ENCODE assay signal across 27 cellular contexts in genomic region chr6:65852369-65852852, GRCh38.
"Had no signal": no experiment of that assay in that cellular context is flagged by ENCODE, and none has a peak within 500 bp of the region (broad histone marks: within the 10 kb centered on the region; RNA-seq: fewer than 3 reads in every experiment).

No MANE protein-coding gene starts in this region.

- H3K4me3 ChIP-seq: colonic mucosa, coronary artery, dorsolateral prefrontal cortex, esophagus muscularis mucosa, esophagus squamous epithelium, gastrocnemius medialis, gastroesophageal sphincter, heart left ventricle, heart right ventricle had no signal

- H3K36me3 ChIP-seq: colonic mucosa, esophagus muscularis mucosa, esophagus squamous epithelium, gastrocnemius medialis, gastroesophageal sphincter, heart left ventricle had no signal

- FAIRE-seq: colon, endometrium, frontal cortex had no signal

- H3K4me1 ChIP-seq: colonic mucosa, esophagus muscularis mucosa, esophagus squamous epithelium, foreskin keratinocyte, gastrocnemius medialis, gastroesophageal sphincter, heart left ventricle, heart right ventricle had no signal

- H3K27me3 ChIP-seq: colonic mucosa, dorsolateral prefrontal cortex, esophagus muscularis mucosa, esophagus squamous epithelium, foreskin keratinocyte, gastrocnemius medialis, gastroesophageal sphincter, heart left ventricle, heart right ventricle had no signal

- DNase-seq: colonic mucosa; cortex of kidney; dermis blood vessel endothelial cell; dorsolateral prefrontal cortex; effector CD4-positive, alpha-beta T cell; effector CD8-positive, alpha-beta T cell; effector memory CD4-positive, alpha-beta T cell; effector memory CD8-positive, alpha-beta T cell; endodermal cell; erythroblast; esophagus squamous epithelium; foreskin fibroblast; foreskin keratinocyte; foreskin melanocyte; gastrocnemius medialis; glutamatergic neuron; head of caudate nucleus; heart left ventricle; heart right ventricle had no signal

- ATAC-seq: effector memory CD8-positive, alpha-beta T cell; esophagus mucosa; foreskin keratinocyte; gastrocnemius medialis; gastroesophageal sphincter; heart left ventricle; heart right ventricle had no signal

- H3K9me3 ChIP-seq: colonic mucosa, esophagus muscularis mucosa, esophagus squamous epithelium, gastrocnemius medialis, gastroesophageal sphincter, heart left ventricle had no signal

- H3K27ac ChIP-seq: colonic mucosa, coronary artery, dorsolateral prefrontal cortex, epithelial cell of prostate, esophagus muscularis mucosa, esophagus squamous epithelium, foreskin keratinocyte, gastrocnemius medialis, gastroesophageal sphincter, heart left ventricle, heart right ventricle had no signal
